Comparison of ENCODE assay signal across 8 cellular contexts in the genomic region with DNA sequence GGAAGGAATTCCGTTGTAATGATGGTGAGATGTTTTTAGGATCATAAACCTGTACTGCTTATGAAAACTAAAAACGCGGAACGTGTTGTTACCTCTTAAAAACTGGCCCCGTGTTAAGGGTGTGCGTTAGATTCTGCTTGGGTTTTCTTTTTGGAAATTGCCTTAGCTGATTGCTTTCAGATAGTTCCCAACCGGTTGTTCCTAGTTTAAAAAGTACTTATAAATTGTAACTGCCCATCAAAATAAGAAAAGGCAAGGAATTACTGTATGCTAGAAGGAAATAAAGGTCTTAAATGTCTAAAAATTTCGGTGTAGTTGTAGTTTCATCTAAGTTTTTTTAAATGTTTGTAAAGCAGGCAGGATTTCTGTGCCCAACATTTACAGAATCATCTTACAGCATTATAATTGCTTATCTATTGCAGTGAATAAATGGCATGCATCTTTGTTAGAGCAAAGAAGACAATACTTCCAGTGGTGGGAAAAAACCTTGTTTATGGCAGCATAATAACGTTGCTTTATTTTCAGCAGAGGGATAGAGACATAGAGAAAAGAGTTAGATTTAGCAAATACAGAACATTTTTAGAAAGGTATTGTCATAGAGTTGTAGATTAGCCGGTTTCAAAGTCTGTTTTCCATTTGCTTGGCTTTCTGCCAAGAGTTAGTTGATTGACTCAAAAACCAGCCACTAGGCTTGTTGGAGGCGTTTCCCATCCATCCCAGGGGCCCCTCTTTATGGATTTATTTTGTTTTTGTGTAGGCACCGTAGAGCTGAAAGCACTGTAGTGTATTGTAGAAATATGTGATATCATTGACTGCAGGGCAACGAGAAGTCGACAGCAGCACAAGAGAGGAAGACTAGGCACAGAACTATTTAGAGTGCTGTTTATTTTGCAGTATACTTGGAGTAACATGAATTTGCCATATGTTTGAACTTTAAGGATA. TPM values are rescaled to one million over a fixed set of nuclear protein-coding genes. Genes with fewer than 3 reads are reported as not detected.
DNase-seq lines count a peak whose midpoint lies in the region; FAIRE-seq and TF ChIP-seq lines count a peak whose summit lies in the region.

No MANE protein-coding gene starts in this region.

- H3K36me3 ChIP-seq in BLaER1 = peaks cover 9% of the 10 kb centered on the region; the same call in 1 of the 2 replicates
- H3K36me3 ChIP-seq in testis (ENCODE audit: low read depth, missing control alignments) = no peaks in the 10 kb centered on the region

- H3K4me1 ChIP-seq in BLaER1 (peaks cover 33% of the 10 kb centered on the region), testis (peaks cover 14% of the 10 kb centered on the region)

- H3K4me2 ChIP-seq in BLaER1 = peak overlapping the region; percentile 80

- WGBS in testis, 2 donors = 0% methylated on average over 14 of the region's 14 CpGs

- DNase-seq in HFF-Myc (ENCODE audit: extremely low read depth, low read depth) (peak; percentile 65), NCI-H526 (lab: John Stamatoyannopoulos, UW) (peak; percentile 51 to 82), activated T-cell treated with anti-CD3 and anti-CD28 coated beads for 4 hours (peak; percentile 27), fibroblast of gingiva (ENCODE audit: low read depth) (peak; percentile 79), myocyte (ENCODE audit: low read depth) (peak; percentile 72), testis (peak; percentile 79), GM19239 (ENCODE audit: insufficient read length, low spot score) (no peak)

- intact Hi-C loops in testis (cut with DNase I; ENCODE audit: low total_unique reads) = no loop called here

- peak overlapping the region; percentile 95; the same call in 1 of the 2 replicates for H3K27ac ChIP-seq in BLaER1
- H3K27ac ChIP-seq in testis = peak overlapping the region; percentile 97 to 99

- H4K20me1 ChIP-seq in BLaER1 = peaks cover 65% of the 10 kb centered on the region

- H3K9ac ChIP-seq in BLaER1 = peak overlapping the region; percentile 96

- FAIRE-seq in GM19239 (lab: Jason Lieb, UNC) = no peak

- TF ChIP-seq POLR2A in testis (IDR thresholded peaks at IDR 0.05) = no peak

- H3K9me3 ChIP-seq in BLaER1 = peaks cover 2% of the 10 kb centered on the region; the same call in 1 of the 2 replicates
- no peaks in the 10 kb centered on the region for H3K9me3 ChIP-seq in testis

- H3K27me3 ChIP-seq in BLaER1 (no peaks in the 10 kb centered on the region), testis (no peaks in the 10 kb centered on the region)

- peak overlapping the region; percentile 98 for H3K4me3 ChIP-seq in BLaER1
- H3K4me3 ChIP-seq in HFF-Myc (replicated peaks; ENCODE audit: low read depth, low read length) = peak overlapping the region; percentile 72
- peak overlapping the region; percentile 81 to 94 for H3K4me3 ChIP-seq in testis

- TF ChIP-seq CTCF in HFF-Myc (IDR thresholded peaks at IDR 0.05; ENCODE audit: low read depth, low read length, missing control alignments) (no peak), testis (IDR thresholded peaks at IDR 0.05) (peak in 1 of 3 experiments; percentile 30)

RNA-seq across cellular contexts. Expression of a gene that starts 1.7 kb away (rescaled TPM):
- total RNA-seq in myocyte = 9.2 and 9.7 TPM in 2 replicates
- polyA plus RNA-seq in myocyte (2012) = 5.5 TPM
- total RNA-seq in testis = 10 to 100 TPM; 31.5 to 34.9 TPM
- polyA plus RNA-seq in testis (ENCODE audit: insufficient read depth, low read depth, low replicate concordance) = 40.7 TPM
